8 cellular contexts compared by ENCODE assay signal in the genomic region with DNA sequence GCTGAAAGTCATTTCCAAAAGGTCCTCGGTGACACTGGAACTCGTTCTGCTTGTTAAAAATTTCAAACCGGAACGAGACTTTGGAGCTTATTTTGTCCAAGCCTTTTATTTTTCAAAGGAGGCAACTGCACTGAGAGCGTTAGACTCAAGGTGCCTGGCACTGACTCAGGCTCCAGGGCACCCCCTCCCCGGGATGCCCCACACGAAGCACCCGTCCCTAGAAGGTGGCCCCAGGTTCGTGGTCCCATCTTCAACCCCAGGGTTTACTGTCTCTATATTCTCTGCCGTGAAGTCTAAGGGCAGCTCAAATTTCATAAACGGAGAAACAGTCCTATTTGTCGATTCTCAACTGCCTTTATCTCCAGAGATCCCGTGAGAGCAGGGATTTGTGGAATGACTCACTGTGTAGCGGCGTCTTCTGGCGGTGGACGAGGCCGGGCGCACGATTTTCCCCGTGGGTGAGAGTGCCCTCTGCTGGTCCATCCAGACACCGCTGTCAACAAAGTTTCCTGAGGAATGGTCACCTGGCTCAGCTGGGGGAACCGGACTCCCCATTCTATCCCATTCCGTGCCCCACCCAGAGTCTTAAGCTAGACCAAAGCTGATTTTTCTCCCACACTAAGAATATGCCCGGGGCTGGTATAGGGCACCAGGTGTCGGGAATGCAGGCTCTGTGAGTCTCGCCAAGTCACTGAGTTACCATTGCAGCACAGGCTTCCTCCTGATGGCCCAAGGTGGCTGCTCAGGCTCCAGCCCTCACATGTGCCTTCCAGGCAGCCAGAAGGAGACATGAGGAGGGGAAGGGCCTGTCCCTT. TPM values are rescaled to one million over a fixed set of nuclear protein-coding genes. Genes with fewer than 3 reads are reported as not detected.
DNase-seq lines count a peak whose midpoint lies in the region; ATAC-seq and TF ChIP-seq lines count a peak whose summit lies in the region.

No MANE protein-coding gene starts in this region.

- intact Hi-C loops in aorta (cut with DNase I): no loop called here

- no peaks in the 10 kb centered on the region for H3K27me3 Mint-ChIP-seq in activated CD8-positive, alpha-beta memory T cell treated with anti-CD3 and anti-CD28 coated beads, Interleukin-2, amount 10 ng/mL, durations not matched to agents 7 days and 5 days
- peaks cover 7% of the 10 kb centered on the region for H3K27me3 Mint-ChIP-seq in nephron (ENCODE audit: low read depth)

- peaks cover 12% of the 10 kb centered on the region for H3K4me1 Mint-ChIP-seq in activated CD8-positive, alpha-beta memory T cell treated with anti-CD3 and anti-CD28 coated beads, Interleukin-2, amount 10 ng/mL, durations not matched to agents 7 days and 5 days
- no peaks in the 10 kb centered on the region for H3K4me1 Mint-ChIP-seq in nephron

- peak; percentile 25 for DNase-seq in activated T-cell treated with anti-CD3 and anti-CD28 coated beads for 1 hour (ENCODE audit: low read depth)
- no peak for DNase-seq in activated T-cell treated with anti-CD3 and anti-CD28 coated beads for 4 hours
- DNase-seq in NCI-H510A (lab: John Stamatoyannopoulos, UW): peak; percentile 63
- DNase-seq in activated CD8-positive, alpha-beta memory T cell treated with anti-CD3 and anti-CD28 coated beads, Interleukin-2, amount 10 ng/mL, durations not matched to agents 7 days and 5 days: peak; percentile 49
- peak; percentile 82 for DNase-seq in fibroblast of peridontal ligament (ENCODE audit: extremely low read depth)
- peak; percentile 60 to 82 for DNase-seq in aorta

- no peak overlapping the region for H3K4me3 ChIP-seq in aorta (ENCODE audit: low read length in 2 of 2)

- peak; percentile 28 for ATAC-seq in activated CD8-positive, alpha-beta memory T cell treated with anti-CD3 and anti-CD28 coated beads, Interleukin-2, amount 10 ng/mL, durations not matched to agents 7 days and 5 days
- peak; percentile 76 for ATAC-seq in aorta (ENCODE audit: low FRiP score)
- no peak for ATAC-seq in GM19463 (IDR thresholded peaks at IDR 0.05; ENCODE audit: unreplicated experiment)

- TF ChIP-seq CTCF in nephron (IDR thresholded peaks at IDR 0.05; ENCODE audit: unreplicated experiment in 3 of 3): peak; percentile 36 to 39 (median 37)

- 38 to 40% methylated on average over 27 of the region's 27 CpGs for WGBS in aorta, 2 donors

- no peaks in the 10 kb centered on the region for H3K9me3 Mint-ChIP-seq in activated CD8-positive, alpha-beta memory T cell treated with anti-CD3 and anti-CD28 coated beads, Interleukin-2, amount 10 ng/mL, durations not matched to agents 7 days and 5 days (ENCODE audit: low read depth)
- H3K9me3 Mint-ChIP-seq in nephron: no peaks in the 10 kb centered on the region

- no peaks in the 10 kb centered on the region for H3K36me3 Mint-ChIP-seq in activated CD8-positive, alpha-beta memory T cell treated with anti-CD3 and anti-CD28 coated beads, Interleukin-2, amount 10 ng/mL, durations not matched to agents 7 days and 5 days
- H3K36me3 Mint-ChIP-seq in nephron (ENCODE audit: low read depth): no peaks in the 10 kb centered on the region

- CTCF ChIA-PET in activated CD8-positive, alpha-beta memory T cell treated with anti-CD3 and anti-CD28 coated beads, Interleukin-2, amount 10 ng/mL, durations not matched to agents 7 days and 5 days (lab: Charles Lee): interaction anchor here (0.6 to 3.1 kb wide), 16 partner anchors 12 to 471 kb away, joined by 3 to 16 read pairs (median 4); partner anchors contain the start of gene CLPTM1L

- H3K36me3 ChIP-seq in aorta (ENCODE audit: control insufficient read depth in 1 of 2, insufficient read depth in 2 of 2, low read length in 1 of 2): no peaks in the 10 kb centered on the region

- no peak overlapping the region for H3K27ac ChIP-seq in aorta (ENCODE audit: low read depth in 1 of 2, low read length in 2 of 2)

- no peak overlapping the region for H3K27ac Mint-ChIP-seq in activated CD8-positive, alpha-beta memory T cell treated with anti-CD3 and anti-CD28 coated beads, Interleukin-2, amount 10 ng/mL, durations not matched to agents 7 days and 5 days
- no peak overlapping the region for H3K27ac Mint-ChIP-seq in nephron

- H3K9me3 ChIP-seq in aorta (ENCODE audit: control insufficient read depth, low read length): no peaks in the 10 kb centered on the region

- no peaks in the 10 kb centered on the region for H3K4me1 ChIP-seq in aorta (ENCODE audit: control insufficient read depth in 1 of 2, insufficient read depth in 2 of 2, low read length in 2 of 2)

- no peaks in the 10 kb centered on the region for H3K27me3 ChIP-seq in aorta (ENCODE audit: control insufficient read depth in 1 of 2, insufficient read depth in 2 of 2, low read length in 1 of 2)

- H3K4me3 Mint-ChIP-seq in activated CD8-positive, alpha-beta memory T cell treated with anti-CD3 and anti-CD28 coated beads, Interleukin-2, amount 10 ng/mL, durations not matched to agents 7 days and 5 days: no peak overlapping the region
- no peak overlapping the region for H3K4me3 Mint-ChIP-seq in nephron

RNA-seq across cellular contexts. Expression of gene SLC6A19, which starts 27.1 kb away (rescaled TPM):
- total RNA-seq in activated CD8-positive, alpha-beta memory T cell treated with anti-CD3 and anti-CD28 coated beads, Interleukin-2, amount 10 ng/mL, durations not matched to agents 7 days and 5 days: not detected
- under 1 TPM in 1 of 2 donors, not detected in 1; 0.12 TPM for total RNA-seq in aorta
- 1 to 10 TPM in 1 of 2 donors, not detected in 1; 9.5 TPM for polyA plus RNA-seq in aorta

RNA-seq across cellular contexts. Expression of gene SLC6A18, which starts 50.9 kb away (rescaled TPM):
- total RNA-seq in activated CD8-positive, alpha-beta memory T cell treated with anti-CD3 and anti-CD28 coated beads, Interleukin-2, amount 10 ng/mL, durations not matched to agents 7 days and 5 days: not detected
- not detected for total RNA-seq in aorta
- polyA plus RNA-seq in aorta: not detected
